Comparison of ENCODE assay signal across 1 cellular context in genomic region chr7:24907311-24907886, GRCh38.
TF ChIP-seq lines count a peak whose summit lies in the region.

No MANE protein-coding gene starts in this region.

TF ChIP-seq in GM12878, 131 proteins besides CTCF, POLR2A, EP300 and RAD21 (continued from another document and continues in another):
- TF ChIP-seq SKIL (IDR thresholded peaks at IDR 0.05; ENCODE audit: low read depth, poor library complexity, severe bottlenecking) (no peak), TCF3 (IDR thresholded peaks at IDR 0.05; ENCODE audit: borderline replicate concordance, insufficient read depth, low read depth, low read length) (0 out of 2 replicates have a peak, but pooled peaks have one; percentile 16), RELB (IDR thresholded peaks at IDR 0.05; ENCODE audit: low read depth) (0 out of 2 replicates have a peak, but pooled peaks have one; percentile 26), IKZF1 (conservative IDR thresholded peaks at IDR 0.05) (peak; percentile 56), MYC (IDR thresholded peaks at IDR 0.05; ENCODE audit: insufficient read depth, insufficient read length, insufficient replicate concordance, low read length, severe bottlenecking) (no peak), FOS (IDR thresholded peaks at IDR 0.05; ENCODE audit: borderline replicate concordance, extremely low read depth, insufficient read length) (no peak), RCOR1 (conservative IDR thresholded peaks at IDR 0.05; ENCODE audit: low read depth, low read length) (no peak), CREM (IDR thresholded peaks at IDR 0.05; ENCODE audit: low read depth) (peak; percentile 47; the same call in 1 of the 2 replicates), YBX1 (IDR thresholded peaks at IDR 0.05) (no peak), ZBTB11 (CRISPR knock-in tag; IDR thresholded peaks at IDR 0.05) (no peak), IRF5 (IDR thresholded peaks at IDR 0.05; ENCODE audit: borderline replicate concordance) (no peak), MEF2A (IDR thresholded peaks at IDR 0.05; ENCODE audit: insufficient read depth, low read depth, low read length) (no peak), EGR1 (IDR thresholded peaks at IDR 0.05; ENCODE audit: borderline replicate concordance in 1 of 2, low read depth in 2 of 2, low read length in 2 of 2) (no peak), KLF5 (IDR thresholded peaks at IDR 0.05; ENCODE audit: partially characterized antibody) (no peak), POU2F2 (IDR thresholded peaks at IDR 0.05; ENCODE audit: borderline replicate concordance, low read depth, low read length) (0 out of 3 replicates have a peak, but pooled peaks have one; percentile 44), NFIC (IDR thresholded peaks at IDR 0.05; ENCODE audit: low read depth, low read length) (peak; percentile 69; the same call in 1 of the 2 replicates), ZBTB40 (IDR thresholded peaks at IDR 0.05; ENCODE audit: borderline replicate concordance) (no peak), ETV6 (conservative IDR thresholded peaks at IDR 0.05 in 1 of 2, IDR thresholded peaks at IDR 0.05 in 1 of 2; ENCODE audit: borderline replicate concordance in 1 of 2, low read depth in 1 of 2) (peak in 1 of 2 experiments; percentile 90; a peak in 2 of 4 replicates), RELA (IDR thresholded peaks at IDR 0.05; ENCODE audit: borderline replicate concordance, partially characterized antibody) (no peak), NR2C1 (IDR thresholded peaks at IDR 0.05) (no peak), NR2C2 (IDR thresholded peaks at IDR 0.05; ENCODE audit: borderline replicate concordance, control insufficient read depth, insufficient read length, low read depth) (no peak), SMC3 (IDR thresholded peaks at IDR 0.05; ENCODE audit: borderline replicate concordance, low read length) (no peak), MYB (IDR thresholded peaks at IDR 0.05; ENCODE audit: borderline replicate concordance, low read depth, low read length) (no peak), RUNX3 (IDR thresholded peaks at IDR 0.05; ENCODE audit: low read length) (peak; percentile 59), CEBPZ (IDR thresholded peaks at IDR 0.05; ENCODE audit: low read depth, low read length) (no peak), ATF2 (IDR thresholded peaks at IDR 0.05; ENCODE audit: low read length) (peak; percentile 41), WRNIP1 (IDR thresholded peaks at IDR 0.05; ENCODE audit: borderline replicate concordance, low read depth, low read length) (no peak), ZNF384 (IDR thresholded peaks at IDR 0.05; ENCODE audit: borderline replicate concordance, low read depth, low read length) (no peak), BCLAF1 (IDR thresholded peaks at IDR 0.05) (no peak), MAX (IDR thresholded peaks at IDR 0.05; ENCODE audit: low read depth, low read length) (no peak)
